In genomic region chr4:102302762-102303161, GRCh38 we compare ENCODE assay signal across 18 cellular contexts. TPM values are rescaled to one million over a fixed set of nuclear protein-coding genes. Genes with fewer than 3 reads are reported as not detected.
DNase-seq lines count a peak whose midpoint lies in the region; ATAC-seq, FAIRE-seq and TF ChIP-seq lines count a peak whose summit lies in the region.
"Had no signal": no experiment of that assay in that cellular context is flagged by ENCODE, and none has a peak within 500 bp of the region (broad histone marks: within the 10 kb centered on the region; RNA-seq: fewer than 3 reads in every experiment).

No MANE protein-coding gene starts in this region.

- no peak overlapping the region for H3K9ac ChIP-seq in Karpas-422 (ENCODE audit: low read length)
- H3K9ac ChIP-seq in K562 (ENCODE audit: insufficient read depth in 1 of 2, low read depth in 2 of 2, low read length in 2 of 2): no peak overlapping the region
- H3K9ac ChIP-seq: BLaER1 had no signal

- no peaks in the 10 kb centered on the region for H3K9me2 ChIP-seq in Karpas-422 (replicated peaks; ENCODE audit: insufficient read depth, low read length)

- no TSS peak for BruUV-seq in K562 (replicated peaks; lab: Mats Ljungman, UMichigan)

- H3K4me3 ChIP-seq in Karpas-422 (ENCODE audit: low read length): no peak overlapping the region
- no peak overlapping the region for H3K4me3 ChIP-seq in K562
- H3K4me3 ChIP-seq: BLaER1 had no signal

- peaks cover 81% of the 10 kb centered on the region for H3K79me2 ChIP-seq in Karpas-422 (ENCODE audit: low read length)
- H3K79me2 ChIP-seq in K562 (ENCODE audit: control insufficient read depth, insufficient read depth, low read length): no peaks in the 10 kb centered on the region

- peaks cover 89% of the 10 kb centered on the region for H3K4me1 ChIP-seq in Karpas-422 (ENCODE audit: low read length)
- H3K4me1 ChIP-seq in K562 (replicated peaks in 1 of 2; ENCODE audit: control insufficient read depth in 2 of 2, insufficient read depth in 2 of 2, low read length in 2 of 2): peaks cover 0 to 2% of the 10 kb centered on the region in 2 experiments; a peak in 3 of 5 replicates
- H3K4me1 ChIP-seq: Caco-2 had no signal

- H3K27me3 ChIP-seq in Karpas-422 (ENCODE audit: low read length): no peaks in the 10 kb centered on the region
- no peaks in the 10 kb centered on the region for H3K27me3 ChIP-seq in K562 (ENCODE audit: control insufficient read depth in 2 of 2, insufficient read depth in 2 of 2, low read length in 2 of 2)
- H3K27me3 ChIP-seq: BLaER1 had no signal

- H3K36me3 ChIP-seq in Karpas-422 (ENCODE audit: insufficient read depth, low read length) (peaks cover 63% of the 10 kb centered on the region), K562 (ENCODE audit: control insufficient read depth, insufficient read depth, low read length) (no peaks in the 10 kb centered on the region; the same call in 2 of the 3 replicates)

- 9% methylated on average over 1 of the region's 1 CpG for WGBS in K562 (ENCODE audit: insufficient coverage, low coverage, missing lambda C conversion rate)

- CTCF ChIA-PET in K562 (lab: Yijun Ruan, JAX; ENCODE audit: low intra/inter-chr PET ratio): no interaction called here

- no peak for TF ChIP-seq POLR2A in K562 (conservative IDR thresholded peaks at IDR 0.05)

- peaks cover 3% of the 10 kb centered on the region for H3K4me1 Mint-ChIP-seq in activated CD4-positive, alpha-beta T cell treated with anti-CD3 and anti-CD28 coated beads, Interleukin-2, amount 10 ng/mL, durations not matched to agents 24 days and 14 days
- peaks cover 15 to 27% of the 10 kb centered on the region in 2 donors for H3K4me1 Mint-ChIP-seq in stimulated activated naive B cell treated with anti-CD40 and anti-IgM and Interleukin-4, amounts not matched to agents 10 μg/mL and 1 μg/mL and 100 μg/mL, for 72 hours
- H3K4me1 Mint-ChIP-seq: CD8-positive, alpha-beta memory T cell had no signal

- no peak for TF ChIP-seq CTCF in K562 (IDR thresholded peaks at IDR 0.05 in 2 of 3, conservative IDR thresholded peaks at IDR 0.05 in 1 of 3; ENCODE audit: insufficient read depth in 2 of 3, low read depth in 1 of 3, low read length in 3 of 3)

- DNase-seq in activated CD4-positive, alpha-beta T cell treated with anti-CD3 and anti-CD28 coated beads, Interleukin-2, amount 10 ng/mL, durations not matched to agents 24 days and 14 days: no peak
- no peak for DNase-seq in activated CD4-positive, alpha-beta T cell treated with anti-CD3 and anti-CD28 coated beads for 4 hours
- DNase-seq in Karpas-422 (no peak), K562 (ENCODE audit: extremely low read depth in 1 of 4, low spot score in 3 of 4) (no peak), dermis blood vessel endothelial cell (no peak)
- DNase-seq in stimulated activated naive B cell treated with anti-CD40 and anti-IgM and Interleukin-4, amounts not matched to agents 10 μg/mL and 1 μg/mL and 100 μg/mL, for 72 hours: no peak
- DNase-seq in activated CD4-positive, CD25-positive, alpha-beta regulatory T cell treated with anti-CD3 and anti-CD28 coated beads, Interleukin-2, amount 50 U/mL, for 72 hours: no peak
- DNase-seq: 8988T; AML-193; Caco-2; CD8-positive, alpha-beta memory T cell; DND-41; GDM1; GOT3; H9 had no signal

- no peak overlapping the region for H3K4me3 Mint-ChIP-seq in activated CD4-positive, alpha-beta T cell treated with anti-CD3 and anti-CD28 coated beads, Interleukin-2, amount 10 ng/mL, durations not matched to agents 24 days and 14 days
- no peak overlapping the region for H3K4me3 Mint-ChIP-seq in stimulated activated naive B cell treated with anti-CD40 and anti-IgM and Interleukin-4, amounts not matched to agents 10 μg/mL and 1 μg/mL and 100 μg/mL, for 72 hours
- H3K4me3 Mint-ChIP-seq: CD8-positive, alpha-beta memory T cell; H9 had no signal

- H3K4me2 ChIP-seq in Karpas-422 (ENCODE audit: low read depth, low read length, poor library complexity, severe bottlenecking) (peak overlapping the region; percentile 55), K562 (ENCODE audit: insufficient read depth, low read length) (no peak overlapping the region)
- H3K4me2 ChIP-seq: BLaER1 had no signal

- H3K27ac ChIP-seq in Karpas-422 (ENCODE audit: low read length) (peak overlapping the region; percentile 69), K562 (ENCODE audit: extremely low read depth, low read depth, low read length) (no peak overlapping the region)
- H3K27ac ChIP-seq: BLaER1 had no signal

- peaks cover 43% of the 10 kb centered on the region for H3K36me3 Mint-ChIP-seq in activated CD4-positive, alpha-beta T cell treated with anti-CD3 and anti-CD28 coated beads, Interleukin-2, amount 10 ng/mL, durations not matched to agents 24 days and 14 days (ENCODE audit: low read depth)
- H3K36me3 Mint-ChIP-seq in stimulated activated naive B cell treated with anti-CD40 and anti-IgM and Interleukin-4, amounts not matched to agents 10 μg/mL and 1 μg/mL and 100 μg/mL, for 72 hours: peaks cover 36 to 51% of the 10 kb centered on the region in 2 donors

- H4K20me1 ChIP-seq in Karpas-422 (ENCODE audit: insufficient read depth, low read depth, low read length) (no peaks in the 10 kb centered on the region), K562 (replicated peaks; ENCODE audit: control insufficient read depth, insufficient read depth, low read length) (no peaks in the 10 kb centered on the region)
- H4K20me1 ChIP-seq: BLaER1 had no signal

- no peaks in the 10 kb centered on the region for H3K9me1 ChIP-seq in K562 (ENCODE audit: control insufficient read depth, insufficient read depth, low read length)

- in situ Hi-C loops in K562 (cut with MboI): no loop called here

- intact Hi-C loops in activated CD4-positive, alpha-beta T cell treated with anti-CD3 and anti-CD28 coated beads, Interleukin-2, amount 10 ng/mL, durations not matched to agents 24 days and 14 days (cut with micrococcal nuclease): no loop called here
- intact Hi-C loops in K562 (cut with micrococcal nuclease): no loop called here

- H3K9me3 Mint-ChIP-seq in activated CD4-positive, alpha-beta T cell treated with anti-CD3 and anti-CD28 coated beads, Interleukin-2, amount 10 ng/mL, durations not matched to agents 24 days and 14 days: no peaks in the 10 kb centered on the region
- no peaks in the 10 kb centered on the region for H3K9me3 Mint-ChIP-seq in stimulated activated naive B cell treated with anti-CD40 and anti-IgM and Interleukin-4, amounts not matched to agents 10 μg/mL and 1 μg/mL and 100 μg/mL, for 72 hours
- H3K9me3 Mint-ChIP-seq: CD8-positive, alpha-beta memory T cell; H9 had no signal

- no peak for TF ChIP-seq RAD21 in K562 (CRISPR knock-in tag; conservative IDR thresholded peaks at IDR 0.05 in 1 of 2, IDR thresholded peaks at IDR 0.05 in 1 of 2)

- H3K27ac Mint-ChIP-seq in activated CD4-positive, alpha-beta T cell treated with anti-CD3 and anti-CD28 coated beads, Interleukin-2, amount 10 ng/mL, durations not matched to agents 24 days and 14 days: peak overlapping the region; percentile 12
- H3K27ac Mint-ChIP-seq in stimulated activated naive B cell treated with anti-CD40 and anti-IgM and Interleukin-4, amounts not matched to agents 10 μg/mL and 1 μg/mL and 100 μg/mL, for 72 hours: peak overlapping the region; percentile 38
- H3K27ac Mint-ChIP-seq: H9 had no signal

- no peaks in the 10 kb centered on the region for H3K27me3 Mint-ChIP-seq in activated CD4-positive, alpha-beta T cell treated with anti-CD3 and anti-CD28 coated beads, Interleukin-2, amount 10 ng/mL, durations not matched to agents 24 days and 14 days
- no peaks in the 10 kb centered on the region for H3K27me3 Mint-ChIP-seq in stimulated activated naive B cell treated with anti-CD40 and anti-IgM and Interleukin-4, amounts not matched to agents 10 μg/mL and 1 μg/mL and 100 μg/mL, for 72 hours
- H3K27me3 Mint-ChIP-seq: CD8-positive, alpha-beta memory T cell had no signal

- TF ChIP-seq EP300 in K562 (IDR thresholded peaks at IDR 0.05; ENCODE audit: low read length): no peak

- peak; percentile 23 for FAIRE-seq in K562 (lab: Jason Lieb, UNC)
- FAIRE-seq: GM12892, GM19239 had no signal

- H3K9me3 ChIP-seq in Karpas-422 (ENCODE audit: low read length) (no peaks in the 10 kb centered on the region), K562 (replicated peaks; ENCODE audit: control insufficient read depth, insufficient read depth, low read depth, low read length) (no peaks in the 10 kb centered on the region)
- H3K9me3 ChIP-seq: BLaER1, Caco-2 had no signal

- no peak overlapping the region for H2AFZ ChIP-seq in Karpas-422 (ENCODE audit: low read length)
- no peak overlapping the region for H2AFZ ChIP-seq in K562 (ENCODE audit: low read depth, low read length)

- POLR2A ChIA-PET in K562 (lab: Yijun Ruan, JAX): interaction anchor here (0.6 kb wide), 1 partner anchor 42 kb away, joined by 3 read pairs; no protein-coding TSS in a partner anchor

- ATAC-seq in K562: no peak
- ATAC-seq in stimulated activated naive B cell treated with anti-CD40 and anti-IgM and Interleukin-4, amounts not matched to agents 10 μg/mL and 1 μg/mL and 100 μg/mL, for 72 hours (replicated peaks): no peak

TF ChIP-seq in K562, 482 proteins besides CTCF, POLR2A, EP300 and RAD21 (continues in another document):
- TF ChIP-seq NCOA2 (IDR thresholded peaks at IDR 0.05; ENCODE audit: partially characterized antibody in 2 of 2) (no peak), SNRNP70 (optimal IDR thresholded peaks at IDR 0.05; ENCODE audit: low read depth, low read length) (no peak), SP1 (CRISPR knock-in tag; IDR thresholded peaks at IDR 0.05) (no peak)

RNA-seq across cellular contexts. Expression of gene SLC39A8, which starts 42.5 kb away (rescaled TPM):
- 80.4 and 81.2 TPM in 2 replicates for total RNA-seq in activated CD4-positive, alpha-beta T cell treated with anti-CD3 and anti-CD28 coated beads, Interleukin-2, amount 10 ng/mL, durations not matched to agents 24 days and 14 days
- total RNA-seq in Karpas-422 (2014; rRNA removed; shearing (Covaris generic); ENCODE audit: low replicate concordance): 201 and 340 TPM in 2 replicates
- 14.1 and 21.4 TPM in 2 replicates for total RNA-seq in K562 (2011; cell fraction: chromatin; rRNA removed; ENCODE audit: low replicate concordance)
- 21.0 and 22.1 TPM in 2 replicates for total RNA-seq in K562 (2011; cell fraction: nucleolus; rRNA removed)
- 26.5 and 37.0 TPM in 2 replicates for total RNA-seq in K562 (2011; cell fraction: nucleoplasm; rRNA removed)
- total RNA-seq in K562 (2014; rRNA removed) (23.4 and 25.0 TPM in 2 replicates), K562 (2014; rRNA removed; fragmentation: Illumina TruSeq; extraction: Trizol) (30.3 and 34.8 TPM in 2 replicates), K562 (2015; rRNA removed; fragmentation: Illumina TruSeq; extraction: Trizol) (21.6 and 26.3 TPM in 2 replicates), K562 (2021) (26.1 and 27.0 TPM in 2 replicates), dermis blood vessel endothelial cell (3.1 and 4.8 TPM in 2 replicates)
- polyA plus RNA-seq in K562 (2011; rRNA removed) (19.6 and 26.7 TPM in 2 replicates), K562 (2014; fragmentation: Illumina TruSeq; extraction: Trizol) (17.3 and 21.1 TPM in 2 replicates), K562 (2014; fragmentation: Nextera tagmentation; extraction: Ambion mirVana) (10 to 100 TPM in 1 of 2 experiments, 1 to 10 TPM in 1; 8.2 to 10.1 TPM), K562 (2014; rRNA removed) (14.1 and 15.6 TPM in 2 replicates)
- 11.6 and 14.2 TPM in 2 replicates for polyA plus RNA-seq in K562 (2011; cell fraction: cytosol; rRNA removed)
- polyA plus RNA-seq in K562 (2011; cell fraction: nucleus; rRNA removed): 5.8 and 8.1 TPM in 2 replicates
- polyA plus RNA-seq in K562 (2012): 15.9 and 26.6 TPM in 2 replicates
- polyA minus RNA-seq in K562 (2011; rRNA and poly(A)+ RNA removed): 33.1 and 39.5 TPM in 2 replicates
- 15.0 and 20.7 TPM in 2 replicates for polyA minus RNA-seq in K562 (2011; cell fraction: cytosol; rRNA and poly(A)+ RNA removed)
- polyA minus RNA-seq in K562 (2011; cell fraction: nucleus; rRNA and poly(A)+ RNA removed): 6.6 and 10.2 TPM in 2 replicates
